Comparison of ENCODE assay signal across 11 cellular contexts in the genomic region with DNA sequence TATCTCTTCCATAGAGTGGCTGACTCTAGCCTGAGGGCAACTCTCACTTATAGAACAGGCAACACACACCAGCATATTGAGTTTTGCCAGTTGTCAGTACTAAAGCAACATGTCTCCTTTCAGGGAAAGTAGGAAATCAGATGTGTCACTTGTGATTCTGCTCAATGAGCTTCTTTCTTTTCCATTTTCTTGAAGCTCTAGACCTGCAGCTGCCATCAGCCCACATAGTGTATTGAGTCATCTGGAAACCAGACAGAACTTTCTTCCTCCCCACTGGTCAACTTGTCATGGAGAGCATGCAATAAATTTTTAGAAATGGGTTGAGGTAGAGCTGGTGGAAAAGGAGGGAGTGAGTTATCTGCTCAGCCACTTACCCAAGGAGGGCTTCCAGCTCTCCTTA.
DNase-seq lines count a peak whose midpoint lies in the region; ATAC-seq, FAIRE-seq and TF ChIP-seq lines count a peak whose summit lies in the region.
"Had no signal": no experiment of that assay in that cellular context is flagged by ENCODE, and none has a peak within 500 bp of the region (broad histone marks: within the 10 kb centered on the region; RNA-seq: fewer than 3 reads in every experiment).

No MANE protein-coding gene starts in this region.

- no peaks in the 10 kb centered on the region for H3K79me2 ChIP-seq in PC-3 (ENCODE audit: low read length)

- H2AFZ ChIP-seq in PC-3 (ENCODE audit: low read length): no peak overlapping the region

- POLR2A ChIA-PET in PC-3 (lab: Charles Lee; ENCODE audit: unreplicated experiment): no interaction called here

- H3K4me1 ChIP-seq in PC-3 (ENCODE audit: insufficient read depth, low read length): no peaks in the 10 kb centered on the region

- H3K9me2 ChIP-seq in PC-3 (replicated peaks; ENCODE audit: low read length): no peaks in the 10 kb centered on the region

- H3K9me3 Mint-ChIP-seq in activated naive CD8-positive, alpha-beta T cell treated with anti-CD3 and anti-CD28 coated beads, Interleukin-2, amount 50 U/mL, for 24 hours: peaks cover 26% of the 10 kb centered on the region

- H3K9ac ChIP-seq in PC-3 (ENCODE audit: low read length): no peak overlapping the region

- H3K27me3 Mint-ChIP-seq in activated naive CD8-positive, alpha-beta T cell treated with anti-CD3 and anti-CD28 coated beads, Interleukin-2, amount 50 U/mL, for 24 hours: no peaks in the 10 kb centered on the region
- H3K27me3 Mint-ChIP-seq: T-cell had no signal

- H3K27ac Mint-ChIP-seq in activated naive CD8-positive, alpha-beta T cell treated with anti-CD3 and anti-CD28 coated beads, Interleukin-2, amount 50 U/mL, for 24 hours: peak overlapping the region; percentile 85
- H3K27ac Mint-ChIP-seq: T-cell had no signal

- H3K4me1 Mint-ChIP-seq in activated naive CD8-positive, alpha-beta T cell treated with anti-CD3 and anti-CD28 coated beads, Interleukin-2, amount 50 U/mL, for 24 hours: peaks cover 50% of the 10 kb centered on the region

- no peak overlapping the region for H3K4me2 ChIP-seq in PC-3 (ENCODE audit: low read length)

- no peak for DNase-seq in GM18507 (ENCODE audit: extremely low spot score, insufficient read length, low read depth)
- DNase-seq in activated naive CD8-positive, alpha-beta T cell treated with anti-CD3 and anti-CD28 coated beads, Interleukin-2, amount 50 U/mL, for 24 hours: no peak
- DNase-seq in PC-3: no peak
- no peak for DNase-seq in ACHN
- DNase-seq in kidney glomerular epithelial cell (lab: John Stamatoyannopoulos, UW): no peak
- DNase-seq in HuH-7 (ENCODE audit: low spot score): no peak
- DNase-seq: NCI-H1694, T-cell had no signal

- H3F3A ChIP-seq in PC-3 (ENCODE audit: low read length, unreplicated experiment): no peaks in the 10 kb centered on the region

- no peaks in the 10 kb centered on the region for H3K36me3 ChIP-seq in PC-3 (ENCODE audit: low read depth, low read length)

- H3K4me3 Mint-ChIP-seq in activated naive CD8-positive, alpha-beta T cell treated with anti-CD3 and anti-CD28 coated beads, Interleukin-2, amount 50 U/mL, for 24 hours: no peak overlapping the region
- H3K4me3 Mint-ChIP-seq: T-cell had no signal

- H3K36me3 Mint-ChIP-seq in activated naive CD8-positive, alpha-beta T cell treated with anti-CD3 and anti-CD28 coated beads, Interleukin-2, amount 50 U/mL, for 24 hours (ENCODE audit: low read depth): peaks cover 14% of the 10 kb centered on the region

- in situ Hi-C loops in ACHN (cut with HindIII; ENCODE audit: low pct_ligation_motif_present, low pct_unique_long_range_greater_than_20kb, low sequenced_read_pairs): no loop called here

- BruUV-seq in PC-3 (replicated peaks; lab: Mats Ljungman, UMichigan): no TSS peak

- no peak overlapping the region for H3K4me3 ChIP-seq in PC-3 (ENCODE audit: low read length)

- TF ChIP-seq CTCF in PC-3 (conservative IDR thresholded peaks at IDR 0.05; ENCODE audit: low read depth, low read length): no peak

- no peaks in the 10 kb centered on the region for H3K27me3 ChIP-seq in PC-3 (ENCODE audit: low read length)

- intact Hi-C loops in PC-3 (cut with micrococcal nuclease): no loop called here

- H3K9me3 ChIP-seq in PC-3 (ENCODE audit: low read length): no peaks in the 10 kb centered on the region

- no peak overlapping the region for H3K27ac ChIP-seq in PC-3 (ENCODE audit: low read length)

- peak; percentile 84 for FAIRE-seq in GM18507 (lab: Jason Lieb, UNC)
- FAIRE-seq: H1 had no signal

- CTCF ChIA-PET in PC-3 (lab: Charles Lee): no interaction called here

- no peaks in the 10 kb centered on the region for H4K20me1 ChIP-seq in PC-3 (ENCODE audit: low read length)

- peak; percentile 44 for ATAC-seq in GM21367 (IDR thresholded peaks at IDR 0.05; ENCODE audit: unreplicated experiment)
- peak; percentile 36 for ATAC-seq in HG03108 (IDR thresholded peaks at IDR 0.05; ENCODE audit: unreplicated experiment)
- peak; percentile 85 for ATAC-seq in activated naive CD8-positive, alpha-beta T cell treated with anti-CD3 and anti-CD28 coated beads, Interleukin-2, amount 50 U/mL, for 24 hours
- no peak for ATAC-seq in PC-3
- ATAC-seq: T-cell had no signal
